ENCODE assay signal across 30 cellular contexts in the genomic region with DNA sequence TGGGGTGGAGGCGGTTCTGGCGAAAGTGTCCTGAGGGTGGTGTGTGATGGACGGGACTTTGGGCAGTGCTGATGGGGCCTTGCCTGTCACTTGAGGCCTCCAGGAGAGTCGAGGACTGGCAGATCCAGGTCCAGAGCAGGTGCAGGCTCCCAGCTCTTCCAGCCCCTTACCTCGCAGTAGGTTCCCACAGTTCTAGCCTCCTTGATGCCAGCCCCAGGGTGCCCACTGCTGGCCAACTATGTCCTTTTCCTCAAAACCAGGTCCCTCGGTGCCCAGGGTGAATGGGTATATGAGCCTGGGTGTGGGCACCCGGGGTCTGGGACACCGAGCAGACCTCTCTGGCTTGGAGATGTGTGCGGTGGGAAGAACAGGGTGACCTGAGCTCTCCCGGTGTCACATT. TPM values are rescaled to one million over a fixed set of nuclear protein-coding genes. Genes with fewer than 3 reads are reported as not detected.
DNase-seq lines count a peak whose midpoint lies in the region; ATAC-seq, FAIRE-seq and TF ChIP-seq lines count a peak whose summit lies in the region.
"Had no signal": no experiment of that assay in that cellular context is flagged by ENCODE, and none has a peak within 500 bp of the region (broad histone marks: within the 10 kb centered on the region; RNA-seq: fewer than 3 reads in every experiment).

No MANE protein-coding gene starts in this region.

- H3K4me2 ChIP-seq in keratinocyte (ENCODE audit: control insufficient read depth, extremely low read depth, insufficient read depth, low read depth, low read length): no peak overlapping the region
- H3K4me2 ChIP-seq: A549 had no signal

- H3K36me3 Mint-ChIP-seq in MCF 10A (ENCODE audit: insufficient read depth, unreplicated experiment): peaks cover 27% of the 10 kb centered on the region
- peaks cover 56% of the 10 kb centered on the region for H3K36me3 Mint-ChIP-seq in WTC11
- no peaks in the 10 kb centered on the region for H3K36me3 Mint-ChIP-seq in activated CD4-positive, alpha-beta memory T cell treated with anti-CD3 and anti-CD28 coated beads for 36 hours

- TF ChIP-seq CTCF in MCF 10A (IDR thresholded peaks at IDR 0.05; ENCODE audit: unreplicated experiment) (peak; percentile 11), breast epithelium (IDR thresholded peaks at IDR 0.05) (no peak), WTC11 (IDR thresholded peaks at IDR 0.05) (no peak), keratinocyte (optimal IDR thresholded peaks at IDR 0.05 in 1 of 3, IDR thresholded peaks at IDR 0.05 in 1 of 3, conservative IDR thresholded peaks at IDR 0.05 in 1 of 3; ENCODE audit: extremely low read depth in 1 of 3, insufficient read depth in 2 of 3, low read length in 3 of 3) (peak in 2 of 3 experiments; percentile 1 to 30)

- H3K4me1 Mint-ChIP-seq in MCF 10A (ENCODE audit: insufficient read depth, unreplicated experiment): no peaks in the 10 kb centered on the region
- peaks cover 11% of the 10 kb centered on the region for H3K4me1 Mint-ChIP-seq in WTC11
- no peaks in the 10 kb centered on the region for H3K4me1 Mint-ChIP-seq in activated CD4-positive, alpha-beta memory T cell treated with anti-CD3 and anti-CD28 coated beads for 36 hours (ENCODE audit: low read depth)
- H3K4me1 Mint-ChIP-seq: IgD-negative memory B cell; stimulated activated naive CD8-positive, alpha-beta T cell treated with anti-CD3 and anti-CD28 coated beads, Interleukin-15, amount 100 ng/mL, for 72 hours had no signal

- H3K27ac Mint-ChIP-seq in MCF 10A (ENCODE audit: low read depth, unreplicated experiment): no peak overlapping the region
- 0 out of 2 replicates have a peak overlapping the region, but pooled peaks have one; percentile 9 for H3K27ac Mint-ChIP-seq in WTC11
- H3K27ac Mint-ChIP-seq in activated CD4-positive, alpha-beta memory T cell treated with anti-CD3 and anti-CD28 coated beads for 36 hours: no peak overlapping the region
- H3K27ac Mint-ChIP-seq: stimulated activated naive CD8-positive, alpha-beta T cell treated with anti-CD3 and anti-CD28 coated beads, Interleukin-15, amount 100 ng/mL, for 72 hours; T-helper 1 cell treated with Interleukin-12 subunit alpha and Interleukin-12 subunit beta and Interleukin-4 antibody, amounts not matched to agents 30 μg/mL and 1 μg/mL, for 36 hours had no signal

- no peaks in the 10 kb centered on the region for H3K27me3 ChIP-seq in breast epithelium
- H3K27me3 ChIP-seq in keratinocyte (ENCODE audit: control insufficient read depth, extremely low read depth, insufficient read depth, low read length): no peaks in the 10 kb centered on the region
- no peaks in the 10 kb centered on the region for H3K27me3 ChIP-seq in skeletal muscle tissue (ENCODE audit: control insufficient read depth in 3 of 3, insufficient read depth in 3 of 3, low read length in 3 of 3)
- H3K27me3 ChIP-seq: BE2C, heart left ventricle, thyroid gland had no signal

- no peaks in the 10 kb centered on the region for H3K9me3 Mint-ChIP-seq in MCF 10A (ENCODE audit: unreplicated experiment)
- no peaks in the 10 kb centered on the region for H3K9me3 Mint-ChIP-seq in WTC11
- no peaks in the 10 kb centered on the region for H3K9me3 Mint-ChIP-seq in activated CD4-positive, alpha-beta memory T cell treated with anti-CD3 and anti-CD28 coated beads for 36 hours
- H3K9me3 Mint-ChIP-seq: IgD-negative memory B cell; neural crest cell; stimulated activated naive CD8-positive, alpha-beta T cell treated with anti-CD3 and anti-CD28 coated beads, Interleukin-15, amount 100 ng/mL, for 72 hours; T-helper 1 cell treated with Interleukin-12 subunit alpha and Interleukin-12 subunit beta and Interleukin-4 antibody, amounts not matched to agents 30 μg/mL and 1 μg/mL, for 36 hours had no signal

- H4K20me1 ChIP-seq in keratinocyte (ENCODE audit: control insufficient read depth, extremely low read depth, insufficient read depth, low read length): no peaks in the 10 kb centered on the region

- H3K27ac ChIP-seq in breast epithelium: no peak overlapping the region
- H3K27ac ChIP-seq in keratinocyte (ENCODE audit: control insufficient read depth, insufficient read depth, low read length): no peak overlapping the region
- no peak overlapping the region for H3K27ac ChIP-seq in skeletal muscle tissue (ENCODE audit: low read depth, low read length)
- H3K27ac ChIP-seq: A549, heart left ventricle, prostate gland, SJSA1, thyroid gland had no signal

- POLR2A ChIA-PET in MCF 10A (lab: Yijun Ruan, JAX): interaction anchor here (0.7 kb wide), 2 partner anchors 14 to 33 kb away, joined by 3 read pairs; no protein-coding TSS in a partner anchor
- POLR2A ChIA-PET in WTC11 (lab: Charles Lee): interaction anchor here (0.9 kb wide), 1 partner anchor 20 kb away, joined by 4 read pairs; no protein-coding TSS in a partner anchor
- POLR2A ChIA-PET in activated CD4-positive, alpha-beta memory T cell treated with anti-CD3 and anti-CD28 coated beads for 36 hours (lab: Charles Lee): no interaction called here

- peaks cover 8% of the 10 kb centered on the region for H3K36me3 ChIP-seq in breast epithelium
- H3K36me3 ChIP-seq in keratinocyte (ENCODE audit: control insufficient read depth in 2 of 2, extremely low read depth in 1 of 2, insufficient read depth in 2 of 2, low read length in 2 of 2): peaks cover 5 to 14% of the 10 kb centered on the region in 2 experiments
- peaks cover 58 to 70% (median 58%) of the 10 kb centered on the region in 3 donors for H3K36me3 ChIP-seq in skeletal muscle tissue (ENCODE audit: control insufficient read depth in 3 of 3, insufficient read depth in 3 of 3, low read length in 3 of 3)
- H3K36me3 ChIP-seq: BE2C, SJSA1 had no signal

- no peak for TF ChIP-seq POLR2A in breast epithelium (IDR thresholded peaks at IDR 0.05)

- DNase-seq in MCF 10A (ENCODE audit: unreplicated experiment) (peak; percentile 16), breast epithelium (ENCODE audit: low spot score in 2 of 2) (no peak), WTC11 (ENCODE audit: low spot score) (no peak), keratinocyte (ENCODE audit: low read depth, low spot score) (no peak), left lobe of liver (ENCODE audit: low spot score) (no peak), OCI-M2 (lab: John Stamatoyannopoulos, UW; ENCODE audit: unreplicated experiment) (no peak)
- DNase-seq in activated CD4-positive, alpha-beta memory T cell treated with anti-CD3 and anti-CD28 coated beads for 36 hours: no peak
- DNase-seq: activated CD4-positive, alpha-beta T cell treated with anti-CD3 and anti-CD28 coated beads for 1 hour; activated CD8-positive, alpha-beta memory T cell treated with anti-CD3 and anti-CD28 coated beads for 24 hours; activated effector memory CD4-positive, alpha-beta T cell treated with anti-CD3 and anti-CD28 coated beads, Interleukin-2, amount 50 U/mL, for 16 hours; BE2C; cerebellar nuclear complex; GDM1; heart left ventricle; mammary epithelial cell; NCI-H1092 treated with DMSO at 0.1 percent for 48 hours; NCI-H187 treated with DMSO at 0.1 percent for 48 hours; NCI-H524 treated with DMSO at 0.1 percent for 48 hours; stimulated activated naive CD8-positive, alpha-beta T cell treated with anti-CD3 and anti-CD28 coated beads, Interleukin-15, amount 100 ng/mL, for 72 hours; thyroid gland had no signal

- H3K9me1 ChIP-seq in keratinocyte (ENCODE audit: control insufficient read depth, extremely low read depth, insufficient read depth, low read length): no peaks in the 10 kb centered on the region

- H3K4me3 Mint-ChIP-seq in MCF 10A (ENCODE audit: unreplicated experiment) (no peak overlapping the region), WTC11 (no peak overlapping the region)
- H3K4me3 Mint-ChIP-seq in activated CD4-positive, alpha-beta memory T cell treated with anti-CD3 and anti-CD28 coated beads for 36 hours: no peak overlapping the region
- H3K4me3 Mint-ChIP-seq: IgD-negative memory B cell; stimulated activated naive CD8-positive, alpha-beta T cell treated with anti-CD3 and anti-CD28 coated beads, Interleukin-15, amount 100 ng/mL, for 72 hours; T-helper 1 cell treated with Interleukin-12 subunit alpha and Interleukin-12 subunit beta and Interleukin-4 antibody, amounts not matched to agents 30 μg/mL and 1 μg/mL, for 36 hours had no signal

- no peaks in the 10 kb centered on the region for H3K9me3 ChIP-seq in breast epithelium
- peaks cover 6% of the 10 kb centered on the region for H3K9me3 ChIP-seq in keratinocyte (ENCODE audit: control insufficient read depth, low read depth, low read length)
- H3K9me3 ChIP-seq in skeletal muscle tissue (ENCODE audit: control insufficient read depth in 3 of 3, low read length in 3 of 3): no peaks in the 10 kb centered on the region
- H3K9me3 ChIP-seq: BE2C, heart left ventricle, prostate gland, SJSA1, thyroid gland had no signal

- no peak overlapping the region for H2AFZ ChIP-seq in keratinocyte (ENCODE audit: control insufficient read depth, low read length)

- no peak; the same call in 1 of the 2 replicates for ATAC-seq in WTC11
- no peak for ATAC-seq in left lobe of liver
- ATAC-seq: A549; heart left ventricle; stimulated activated naive CD8-positive, alpha-beta T cell treated with anti-CD3 and anti-CD28 coated beads, Interleukin-15, amount 100 ng/mL, for 72 hours had no signal

- BruUV-seq in MCF 10A (replicated peaks; lab: Mats Ljungman, UMichigan): no TSS peak

- FAIRE-seq in keratinocyte (lab: Jason Lieb, UNC): no peak
- FAIRE-seq: A549, astrocyte, H54, RCC 7860 had no signal

- no peak overlapping the region for H3K4me3 ChIP-seq in breast epithelium
- H3K4me3 ChIP-seq in keratinocyte (ENCODE audit: control insufficient read depth in 2 of 3, extremely low read depth in 1 of 3, insufficient read depth in 2 of 3, low read depth in 1 of 3, low read length in 3 of 3): no peak overlapping the region
- peak overlapping the region in 1 of 3 donors; percentile 26 for H3K4me3 ChIP-seq in skeletal muscle tissue (ENCODE audit: low read length in 3 of 3)
- H3K4me3 ChIP-seq: A549, heart left ventricle, prostate gland, SJSA1, thyroid gland had no signal

- H3K79me2 ChIP-seq in keratinocyte (ENCODE audit: control insufficient read depth, insufficient read depth, low read length): no peaks in the 10 kb centered on the region

- intact Hi-C loops in MCF 10A (cut with micrococcal nuclease): no loop called here
- intact Hi-C loops in breast epithelium (cut with DNase I; ENCODE audit: low total_unique reads): no loop called here
- intact Hi-C loops in activated CD4-positive, alpha-beta memory T cell treated with anti-CD3 and anti-CD28 coated beads for 36 hours (cut with micrococcal nuclease): no loop called here

- H3K9ac ChIP-seq in keratinocyte (ENCODE audit: control insufficient read depth, extremely low read depth, insufficient read depth, low read length) (no peak overlapping the region), skeletal muscle tissue (ENCODE audit: low read depth in 1 of 3, low read length in 3 of 3) (peak overlapping the region in 2 of 3 donors; percentile 33 to 45)

- CTCF ChIA-PET in MCF 10A (lab: Yijun Ruan, JAX) (no interaction called here), WTC11 (lab: Charles Lee) (interaction anchor here (0.6 to 2.0 kb wide), 25 partner anchors 8 to 777 kb away, joined by 3 to 18 read pairs (median 4); a partner anchor contains a TSS)
- CTCF ChIA-PET in activated CD4-positive, alpha-beta memory T cell treated with anti-CD3 and anti-CD28 coated beads for 36 hours (lab: Charles Lee): interaction anchor here (0.6 to 0.8 kb wide), 2 partner anchors 17 to 568 kb away, joined by 3 to 4 read pairs; no protein-coding TSS in a partner anchor

- dilution Hi-C loops in keratinocyte (cut with MboI; ENCODE audit: extremely low pct_ligation_motif_present, low sequenced_read_pairs): no loop called here

- H3K4me1 ChIP-seq in breast epithelium: no peaks in the 10 kb centered on the region
- H3K4me1 ChIP-seq in keratinocyte (ENCODE audit: control insufficient read depth, extremely low read depth, insufficient read depth, low read length): no peaks in the 10 kb centered on the region
- H3K4me1 ChIP-seq in skeletal muscle tissue (ENCODE audit: control insufficient read depth in 3 of 3, insufficient read depth in 3 of 3, low read length in 3 of 3): peaks cover 56 to 62% (median 58%) of the 10 kb centered on the region in 3 donors
- H3K4me1 ChIP-seq: A549, BE2C, prostate gland, SJSA1, thyroid gland had no signal

- H3K27me3 Mint-ChIP-seq in MCF 10A (ENCODE audit: insufficient read depth, unreplicated experiment): no peaks in the 10 kb centered on the region
- no peaks in the 10 kb centered on the region for H3K27me3 Mint-ChIP-seq in WTC11 (ENCODE audit: low read depth)
- peaks cover 6% of the 10 kb centered on the region for H3K27me3 Mint-ChIP-seq in activated CD4-positive, alpha-beta memory T cell treated with anti-CD3 and anti-CD28 coated beads for 36 hours

RNA-seq across cellular contexts. Expression of a gene that starts 8.3 kb away (rescaled TPM):
- total RNA-seq in MCF 10A (2022) (8.8 and 14.2 TPM in 2 replicates), breast epithelium (10 to 100 TPM; 30.7 to 73.7 (median 71.0) TPM), WTC11 (2021) (48.0 to 64.9 TPM (median 49.1 TPM) in 3 replicates), skeletal muscle tissue (14.6 TPM), left lobe of liver (72.2 TPM)
- polyA plus RNA-seq in keratinocyte: 3.8 to 9.7 TPM (median 4.3 TPM) in 3 replicates
- polyA plus RNA-seq in keratinocyte (2011; ENCODE audit: low read depth): 5.0 TPM
- polyA plus RNA-seq in keratinocyte (2011; cell fraction: cytosol; rRNA removed): 2.8 and 5.4 TPM in 2 replicates
- polyA plus RNA-seq in keratinocyte (2011; cell fraction: nucleus; rRNA removed): 10.8 and 13.1 TPM in 2 replicates
- 5.5 and 15.2 TPM in 2 replicates for polyA plus RNA-seq in keratinocyte (2012; ENCODE audit: low replicate concordance)
- polyA minus RNA-seq in keratinocyte: 4.1 to 13.5 TPM (median 4.9 TPM) in 3 replicates
- polyA minus RNA-seq in keratinocyte (2011; cell fraction: cytosol; rRNA and poly(A)+ RNA removed): 11.1 TPM
- polyA minus RNA-seq in keratinocyte (2011; cell fraction: nucleus; rRNA and poly(A)+ RNA removed): 9.2 and 10.3 TPM in 2 replicates
- total RNA-seq in activated CD4-positive, alpha-beta memory T cell treated with anti-CD3 and anti-CD28 coated beads for 36 hours: under 1 TPM; 0.45 to 0.80 TPM
- polyA plus RNA-seq: IgD-negative memory B cell had no signal

Comparison
In these comparisons a context has a peak if more than half of its experiments do, and no peak if none do; other contexts are left out.
1. CTCF ChIP-seq: peak in MCF 10A (single experiment) and keratinocyte (2 of 3); none in breast epithelium (0 of 3) and WTC11 (single experiment).